8 cellular contexts compared by ENCODE assay signal in genomic region chr3:146543461-146544012, GRCh38.
DNase-seq lines count a peak whose midpoint lies in the region; ATAC-seq and TF ChIP-seq lines count a peak whose summit lies in the region.

No MANE protein-coding gene starts in this region.

- no peaks in the 10 kb centered on the region for H3K27me3 Mint-ChIP-seq in stimulated activated naive CD8-positive, alpha-beta T cell treated with anti-CD3 and anti-CD28 coated beads, Interleukin-15, Interleukin-2, amounts not matched to agents 100 ng/mL and 50 ng/mL, for 24 hours

- TF ChIP-seq CTCF in GM06990 (IDR thresholded peaks at IDR 0.05; ENCODE audit: insufficient read depth, low read length, poor library complexity, severe bottlenecking) (no peak), astrocyte of the cerebellum (IDR thresholded peaks at IDR 0.05; ENCODE audit: low read depth, low read length, missing control alignments) (no peak)

- peaks cover 59% of the 10 kb centered on the region for H3K4me1 Mint-ChIP-seq in stimulated activated naive CD8-positive, alpha-beta T cell treated with anti-CD3 and anti-CD28 coated beads, Interleukin-15, Interleukin-2, amounts not matched to agents 100 ng/mL and 50 ng/mL, for 24 hours (ENCODE audit: low read depth)

- DNase-seq in GM06990 (ENCODE audit: extremely low read depth, insufficient read length): no peak
- DNase-seq in LoVo (ENCODE audit: low spot score): peak; percentile 9
- no peak for DNase-seq in astrocyte of the cerebellum (ENCODE audit: low read depth)
- peak; percentile 34 for DNase-seq in inferior parietal cortex (ENCODE audit: extremely low spot score)
- no peak for DNase-seq in COLO829 (ENCODE audit: low spot score)
- no peak for DNase-seq in GDM1 (lab: John Stamatoyannopoulos, UW)

- in situ Hi-C loops in astrocyte of the cerebellum (cut with HindIII; ENCODE audit: low sequenced_read_pairs): loop anchor here (5.0 kb wide), 1 partner anchor 46 kb away; no protein-coding TSS in a partner anchor

- H3K27ac Mint-ChIP-seq in stimulated activated naive CD8-positive, alpha-beta T cell treated with anti-CD3 and anti-CD28 coated beads, Interleukin-15, Interleukin-2, amounts not matched to agents 100 ng/mL and 50 ng/mL, for 24 hours: peak overlapping the region; percentile 81

- no peaks in the 10 kb centered on the region for H3K9me3 Mint-ChIP-seq in stimulated activated naive CD8-positive, alpha-beta T cell treated with anti-CD3 and anti-CD28 coated beads, Interleukin-15, Interleukin-2, amounts not matched to agents 100 ng/mL and 50 ng/mL, for 24 hours

- peak; percentile 10 for ATAC-seq in GM21825 (IDR thresholded peaks at IDR 0.05; ENCODE audit: unreplicated experiment)

- peaks cover 33% of the 10 kb centered on the region for H3K36me3 Mint-ChIP-seq in stimulated activated naive CD8-positive, alpha-beta T cell treated with anti-CD3 and anti-CD28 coated beads, Interleukin-15, Interleukin-2, amounts not matched to agents 100 ng/mL and 50 ng/mL, for 24 hours (ENCODE audit: low read depth)

- H3K4me3 ChIP-seq in GM06990 (replicated peaks; ENCODE audit: low read depth, low read length) (peak overlapping the region; percentile 70), astrocyte of the cerebellum (ENCODE audit: low read depth, low read length) (peak overlapping the region; percentile 87)

- peak overlapping the region; percentile 90 for H3K4me3 Mint-ChIP-seq in stimulated activated naive CD8-positive, alpha-beta T cell treated with anti-CD3 and anti-CD28 coated beads, Interleukin-15, Interleukin-2, amounts not matched to agents 100 ng/mL and 50 ng/mL, for 24 hours

- no peaks in the 10 kb centered on the region for H3K27me3 ChIP-seq in GM06990 (replicated peaks; ENCODE audit: control insufficient read depth, insufficient read depth, low read length)

- no peaks in the 10 kb centered on the region for H3K36me3 ChIP-seq in GM06990 (ENCODE audit: control insufficient read depth, insufficient read depth, low read length)

Comparison
In these comparisons a context has a peak if more than half of its experiments do, and no peak if none do; other contexts are left out.
1. DNase-seq: peak in LoVo (single experiment) and inferior parietal cortex (single experiment); none in GM06990 (single experiment), astrocyte of the cerebellum (single experiment), COLO829 (single experiment) and GDM1 (single experiment).